In genomic region chr6:42075159-42075838, GRCh38 we compare ENCODE assay signal across 8 cellular contexts. TPM values are rescaled to one million over a fixed set of nuclear protein-coding genes. Genes with fewer than 3 reads are reported as not detected.
DNase-seq lines count a peak whose midpoint lies in the region; ATAC-seq, FAIRE-seq and TF ChIP-seq lines count a peak whose summit lies in the region.

No MANE protein-coding gene starts in this region.

- H3K9me3 ChIP-seq in A549: no peaks in the 10 kb centered on the region
- H3K9me3 ChIP-seq in colonic mucosa: no peaks in the 10 kb centered on the region
- H3K9me3 ChIP-seq in right lobe of liver: no peaks in the 10 kb centered on the region

- H3K4me1 ChIP-seq in A549: no peaks in the 10 kb centered on the region
- H3K4me1 ChIP-seq in colonic mucosa: no peaks in the 10 kb centered on the region
- H3K4me1 ChIP-seq in right lobe of liver: no peaks in the 10 kb centered on the region

- no peak for TF ChIP-seq EP300 in A549 (IDR thresholded peaks at IDR 0.05)

- no peak for TF ChIP-seq POLR2A in A549 (IDR thresholded peaks at IDR 0.05; ENCODE audit: low read length)
- TF ChIP-seq POLR2A in right lobe of liver (IDR thresholded peaks at IDR 0.05): no peak

- H3K36me3 ChIP-seq in colonic mucosa (no peaks in the 10 kb centered on the region), right lobe of liver (peaks cover 0 to 55% (median 19%) of the 10 kb centered on the region in 4 donors)

- H3K9ac ChIP-seq in colonic mucosa (ENCODE audit: low read depth in 2 of 2, low read length in 2 of 2): no peak overlapping the region

- H3K4me2 ChIP-seq in A549: no peak overlapping the region

- peak; percentile 89 to 93 for TF ChIP-seq RAD21 in A549 (conservative IDR thresholded peaks at IDR 0.05 in 1 of 2, IDR thresholded peaks at IDR 0.05 in 1 of 2)

- H3K27me3 ChIP-seq in colonic mucosa (no peaks in the 10 kb centered on the region), right lobe of liver (no peaks in the 10 kb centered on the region)

- POLR2A ChIA-PET in A549 (lab: Yijun Ruan, JAX): no interaction called here

- peak; percentile 86 for TF ChIP-seq CTCF in A549 (IDR thresholded peaks at IDR 0.05)
- peak; percentile 67 for TF ChIP-seq CTCF in colonic mucosa (IDR thresholded peaks at IDR 0.05)
- TF ChIP-seq CTCF in right lobe of liver (IDR thresholded peaks at IDR 0.05): peak; percentile 67 to 83 (median 76)

- intact Hi-C loops in colonic mucosa (cut with DNase I) (loop anchor here (1.0 to 2.0 kb wide), 2 partner anchors 91 to 140 kb away; no protein-coding TSS in a partner anchor), right lobe of liver (cut with DNase I) (loop anchor here (5.0 kb wide), 2 partner anchors 87 to 92 kb away; no protein-coding TSS in a partner anchor)

- FAIRE-seq in A549 (lab: Jason Lieb, UNC) (no peak), GM18507 (lab: Jason Lieb, UNC) (peak; percentile 69)

- H3K4me3 ChIP-seq in A549: no peak overlapping the region
- no peak overlapping the region for H3K4me3 ChIP-seq in colonic mucosa
- no peak overlapping the region for H3K4me3 ChIP-seq in right lobe of liver

- ATAC-seq in A549 (peak; percentile 84 to 88), right lobe of liver (peak; percentile 67 to 84 (median 74))

- WGBS in A549 (ENCODE audit: missing lambda C conversion rate): 27% methylated on average over 7 of the region's 7 CpGs
- WGBS in right lobe of liver (ENCODE audit: insufficient coverage, low coverage, low lambda C conversion rate, missing lambda C conversion rate): 22% methylated on average over 6 of the region's 7 CpGs

- DNase-seq in A549 (ENCODE audit: low read depth in 1 of 2, low spot score in 1 of 2): peak; percentile 62 to 74
- DNase-seq in GM18507 (ENCODE audit: extremely low spot score, insufficient read length, low read depth): peak; percentile 25
- DNase-seq in NCI-H446 (lab: John Stamatoyannopoulos, UW): peak; percentile 36 to 75
- DNase-seq in activated CD4-positive, alpha-beta T cell treated with anti-CD3 and anti-CD28 coated beads for 4 hours: peak; percentile 53 to 67
- DNase-seq in colonic mucosa: peak; percentile 88
- peak; percentile 72 to 74 (median 73) for DNase-seq in right lobe of liver
- peak; percentile 29 for DNase-seq in stimulated activated CD8-positive, alpha-beta memory T cell treated with anti-CD3 and anti-CD28 coated beads, Interleukin-15, amount 100 ng/mL, for 1 hour (ENCODE audit: low read depth)
- DNase-seq in NCI-H524 treated with DMSO at 0.1 percent for 48 hours (lab: John Stamatoyannopoulos, UW): no peak

- CTCF ChIA-PET in A549 (lab: Yijun Ruan, JAX): interaction anchor here (0.6 to 18.0 kb wide), 22 partner anchors 9 to 164 kb away, joined by 3 to 172 read pairs (median 4); partner anchors contain the start of genes GUCA1A and MRPS10

- H3K27ac ChIP-seq in A549: no peak overlapping the region
- H3K27ac ChIP-seq in colonic mucosa: no peak overlapping the region
- no peak overlapping the region for H3K27ac ChIP-seq in right lobe of liver

TF ChIP-seq in A549, 52 proteins besides CTCF, POLR2A, EP300 and RAD21:
- TF ChIP-seq MAFK (IDR thresholded peaks at IDR 0.05; ENCODE audit: partially characterized antibody) (peak; percentile 67), ZNF302 (CRISPR knock-in tag; IDR thresholded peaks at IDR 0.05) (no peak), SMC3 (IDR thresholded peaks at IDR 0.05) (peak; percentile 95), SREBF2 (IDR thresholded peaks at IDR 0.05) (no peak)
TF ChIP-seq in A549: peak in this region for 2.

RNA-seq across cellular contexts. Expression of gene TAF8, which starts 25.0 kb away (rescaled TPM):
- polyA plus RNA-seq in A549 (2011; rRNA removed) (18.7 and 20.5 TPM in 2 replicates), A549 (2017; fragmentation: RNase III; extraction: RNeasy Plus Mini Kit Qiagen cat#74134 plus additional on column Dnase treatment) (13.3 to 14.0 TPM (median 13.4 TPM) in 3 replicates)
- 31.2 and 38.1 TPM in 2 replicates for polyA plus RNA-seq in A549 (2012; cell fraction: cytosol; rRNA removed)
- 18.5 and 20.4 TPM in 2 replicates for polyA plus RNA-seq in A549 (2012; cell fraction: nucleus; rRNA removed)
- 40.0 and 64.7 TPM in 2 replicates for polyA minus RNA-seq in A549 (2011; rRNA and poly(A)+ RNA removed)
- total RNA-seq in colonic mucosa (10 to 100 TPM; 20.5 to 21.2 TPM), right lobe of liver (10 to 100 TPM in 4 of 6 experiments, 1 to 10 TPM in 2; 6.7 to 14.7 (median 11.9) TPM)
